ENCODE assay signal across 7 cellular contexts in the genomic region with DNA sequence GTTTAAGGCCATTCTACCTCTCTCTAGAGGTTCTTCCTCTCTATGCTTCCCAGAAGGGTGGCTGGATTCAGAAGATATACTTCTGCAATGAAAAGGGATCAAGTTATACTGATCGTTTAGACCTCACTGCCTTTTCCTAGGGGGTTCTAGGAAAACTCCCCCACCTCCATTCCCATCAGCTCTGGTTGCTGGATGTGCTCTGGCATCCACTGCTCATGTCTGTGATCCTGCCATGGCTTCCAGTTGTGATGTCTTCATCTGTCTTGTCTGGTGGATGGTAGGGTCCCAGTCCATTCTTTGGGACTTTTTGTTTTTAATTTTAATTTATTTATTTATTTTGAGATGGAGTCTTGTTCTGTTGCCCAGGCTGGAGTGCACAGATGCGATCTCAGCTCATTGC.
"Had no signal": no experiment of that assay in that cellular context is flagged by ENCODE, and none has a peak within 500 bp of the region (broad histone marks: within the 10 kb centered on the region; RNA-seq: fewer than 3 reads in every experiment).

No MANE protein-coding gene starts in this region.

- H3K9ac ChIP-seq: KMS-11 had no signal

- FAIRE-seq: HepG2, HTR-8/SVneo had no signal

- H3K4me2 ChIP-seq: KMS-11 had no signal

- H3K27ac ChIP-seq: HL-60, KMS-11 had no signal

- DNase-seq: IMR-90, KBM-7, KG1 had no signal

- ATAC-seq: HepG2 had no signal
